Comparison of ENCODE assay signal across 34 cellular contexts in the genomic region with DNA sequence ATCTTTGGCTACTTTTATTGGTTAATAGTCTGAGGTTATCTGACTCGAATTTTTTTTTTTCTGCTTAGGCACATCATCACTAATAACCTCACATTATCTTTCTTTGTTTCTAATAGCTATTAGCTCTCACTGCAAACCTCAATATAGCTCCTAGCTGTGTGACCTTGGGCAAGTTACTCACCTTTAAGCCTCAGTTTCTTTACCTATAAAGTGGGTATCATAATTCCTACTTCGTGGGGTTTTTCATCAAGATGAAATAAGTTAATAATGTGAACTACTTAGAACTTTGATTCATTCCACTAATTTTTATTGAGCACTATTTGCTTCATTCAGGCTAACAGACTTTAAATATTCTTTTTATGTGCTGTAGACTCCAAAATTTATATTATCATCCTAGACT.
"Had no signal": no experiment of that assay in that cellular context is flagged by ENCODE, and none has a peak within 500 bp of the region (broad histone marks: within the 10 kb centered on the region; RNA-seq: fewer than 3 reads in every experiment).

No MANE protein-coding gene starts in this region.

- DNase-seq: Karpas-422, Kasumi-1, MG63, MM.1S, MV-4-11, NCI-H1048, NCI-H1092, NCI-H1092 treated with DMSO at 0.1 percent for 48 hours, NCI-H1105, NCI-H1105 treated with DMSO at 0.1 percent for 48 hours, NCI-H1417, NCI-H1417 treated with DMSO at 0.1 percent for 48 hours, NCI-H1436, NCI-H1436 treated with DMSO at 0.1 percent for 48 hours, NCI-H146, NCI-H1694, NCI-H1694 treated with DMSO at 0.1 percent for 48 hours, NCI-H187, NCI-H187 treated with DMSO at 0.1 percent for 48 hours, NCI-H1930, NCI-H2029, NCI-H2029 treated with DMSO at 0.1 percent for 48 hours, NCI-H2081, NCI-H2081 treated with DMSO at 0.1 percent for 48 hours, NCI-H2107, NCI-H2171, NCI-H2171 treated with DMSO at 0.1 percent for 48 hours, NCI-H2227 treated with DMSO at 0.1 percent for 48 hours, NCI-H226, NCI-H345, NCI-H446, NCI-H446 treated with DMSO at 0.1 percent for 48 hours, NCI-H510A, NCI-H510A treated with DMSO at 0.1 percent for 48 hours had no signal

- H3K9me3 ChIP-seq: MG63 had no signal

- H3K27me3 ChIP-seq: MG63 had no signal

- H3K4me3 ChIP-seq: MG63 had no signal
